In the genomic region with DNA sequence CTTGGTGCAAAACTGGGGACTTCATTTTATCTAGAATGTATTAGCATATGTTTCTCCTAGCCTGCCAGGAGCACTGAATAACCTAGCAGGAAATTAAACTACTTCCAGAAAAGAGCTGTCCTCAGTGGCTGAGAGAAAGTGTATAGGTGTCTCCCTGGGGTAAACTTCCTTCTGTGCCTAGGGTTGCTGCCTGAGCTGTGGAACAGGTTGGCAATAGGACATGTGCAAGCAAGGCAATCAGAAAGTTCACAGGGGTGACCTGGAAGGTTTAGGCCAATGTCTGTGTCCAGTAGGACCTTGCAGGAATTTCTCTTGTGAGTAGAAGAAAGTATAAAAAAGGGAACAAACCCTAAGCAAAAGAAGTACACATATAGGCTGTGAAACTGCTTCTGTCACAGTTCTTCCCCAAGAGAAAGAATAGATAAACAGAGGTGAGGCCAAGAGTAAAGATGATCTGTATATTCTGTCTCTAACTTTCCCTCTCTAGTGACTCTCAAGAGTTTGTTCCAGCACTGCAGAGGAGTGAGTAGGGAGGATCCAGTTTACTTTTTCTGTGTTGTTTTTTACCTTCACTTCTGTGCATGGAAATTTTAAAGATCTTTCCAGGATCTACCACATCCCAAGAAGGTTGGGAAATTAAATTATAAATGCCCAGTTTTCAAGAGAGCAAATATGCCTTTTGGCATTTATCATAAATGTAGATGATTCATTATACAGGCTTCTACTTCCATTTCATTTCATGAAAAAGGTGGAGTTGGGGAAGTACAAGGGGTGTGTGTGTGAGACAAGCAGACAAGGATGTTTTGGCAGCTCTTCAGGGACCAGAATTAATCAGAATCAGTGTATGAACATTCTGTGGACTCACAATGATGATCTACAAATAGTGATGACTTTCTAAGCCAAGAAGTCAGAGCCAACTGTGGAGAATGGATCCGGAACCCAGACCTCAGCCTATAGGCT, we compare ENCODE assay signal across 9 cellular contexts.
DNase-seq lines count a peak whose midpoint lies in the region; ATAC-seq and TF ChIP-seq lines count a peak whose summit lies in the region.
"Had no signal": no experiment of that assay in that cellular context is flagged by ENCODE, and none has a peak within 500 bp of the region (broad histone marks: within the 10 kb centered on the region; RNA-seq: fewer than 3 reads in every experiment).

No MANE protein-coding gene starts in this region.

- H3K27ac Mint-ChIP-seq in activated naive CD4-positive, alpha-beta T cell treated with anti-CD3 and anti-CD28 coated beads, Interleukin-2, amount 50 U/mL, for 72 hours = peak overlapping the region; percentile 75 to 77

- CTCF ChIA-PET in AG04449 (lab: Yijun Ruan, JAX) = interaction anchor here (1.5 kb wide), 1 partner anchor 51 kb away, joined by 3 read pairs; no protein-coding TSS in a partner anchor

- in situ Hi-C loops in GM13976 (cut with MboI; ENCODE audit: low sequenced_read_pairs, unreplicated experiment) = no loop called here

- DNase-seq in AG04449 (ENCODE audit: low read depth, low spot score) = peak; percentile 33
- DNase-seq in GM20000 (ENCODE audit: low spot score) = peak; percentile 32
- DNase-seq in activated naive CD4-positive, alpha-beta T cell treated with anti-CD3 and anti-CD28 coated beads, Interleukin-2, amount 50 U/mL, for 72 hours (ENCODE audit: low spot score in 2 of 2) = no peak
- peak; percentile 24 for DNase-seq in hepatic stellate cell (ENCODE audit: low spot score)
- DNase-seq in NCI-H2171 treated with DMSO at 0.1 percent for 48 hours (lab: John Stamatoyannopoulos, UW) = no peak
- no peak for DNase-seq in GM13976 (ENCODE audit: low spot score)
- DNase-seq: DND-41 had no signal

- peak; percentile 49 to 77 for ATAC-seq in activated naive CD4-positive, alpha-beta T cell treated with anti-CD3 and anti-CD28 coated beads, Interleukin-2, amount 50 U/mL, for 72 hours
- no peak for ATAC-seq in HG02970 (IDR thresholded peaks at IDR 0.05; ENCODE audit: low FRiP score, unreplicated experiment)
- no peak for ATAC-seq in GM18498 (IDR thresholded peaks at IDR 0.05; ENCODE audit: unreplicated experiment)

- TF ChIP-seq CTCF in AG04449 (IDR thresholded peaks at IDR 0.05; ENCODE audit: insufficient read depth, low read length, missing control alignments) (no peak), GM20000 (IDR thresholded peaks at IDR 0.05; ENCODE audit: extremely low read depth, missing control alignments) (no peak), GM13976 (IDR thresholded peaks at IDR 0.05; ENCODE audit: borderline replicate concordance, control extremely low read depth, extremely low read depth, insufficient read depth, missing control alignments) (no peak)

- H3K4me3 ChIP-seq in AG04449 (ENCODE audit: low read depth, low read length) = no peak overlapping the region

- peaks cover 0 to 21% of the 10 kb centered on the region in 2 donors for H3K36me3 Mint-ChIP-seq in activated naive CD4-positive, alpha-beta T cell treated with anti-CD3 and anti-CD28 coated beads, Interleukin-2, amount 50 U/mL, for 72 hours

- POLR2A ChIA-PET in AG04449 (lab: Yijun Ruan, JAX) = no interaction called here

- H3K9me3 Mint-ChIP-seq in activated naive CD4-positive, alpha-beta T cell treated with anti-CD3 and anti-CD28 coated beads, Interleukin-2, amount 50 U/mL, for 72 hours = no peaks in the 10 kb centered on the region

Comparison
In these comparisons a context has a peak if more than half of its experiments do, and no peak if none do; other contexts are left out.
1. DNase-seq: peak in AG04449 (single experiment), GM20000 (single experiment) and hepatic stellate cell (single experiment); none in activated naive CD4-positive, alpha-beta T cell treated with anti-CD3 and anti-CD28 coated beads, Interleukin-2, amount 50 U/mL, for 72 hours (0 of 2), NCI-H2171 treated with DMSO at 0.1 percent for 48 hours (single experiment) and GM13976 (single experiment).
2. ATAC-seq: peak in activated naive CD4-positive, alpha-beta T cell treated with anti-CD3 and anti-CD28 coated beads, Interleukin-2, amount 50 U/mL, for 72 hours (2 of 2); none in HG02970 (single experiment) and GM18498 (single experiment).